ENCODE assay signal across 1 cellular context in genomic region chr11:76401484-76401883, GRCh38. TPM values are rescaled to one million over a fixed set of nuclear protein-coding genes. Genes with fewer than 3 reads are reported as not detected.
"Had no signal": no experiment of that assay in that cellular context is flagged by ENCODE, and none has a peak within 500 bp of the region (broad histone marks: within the 10 kb centered on the region; RNA-seq: fewer than 3 reads in every experiment).

No MANE protein-coding gene starts in this region.

RNA-seq across cellular contexts. Expression of gene GVQW3, which starts 20.4 kb away (rescaled TPM):
- total RNA-seq: ascending aorta had no signal
